ENCODE assay signal across 1 cellular context in the genomic region with DNA sequence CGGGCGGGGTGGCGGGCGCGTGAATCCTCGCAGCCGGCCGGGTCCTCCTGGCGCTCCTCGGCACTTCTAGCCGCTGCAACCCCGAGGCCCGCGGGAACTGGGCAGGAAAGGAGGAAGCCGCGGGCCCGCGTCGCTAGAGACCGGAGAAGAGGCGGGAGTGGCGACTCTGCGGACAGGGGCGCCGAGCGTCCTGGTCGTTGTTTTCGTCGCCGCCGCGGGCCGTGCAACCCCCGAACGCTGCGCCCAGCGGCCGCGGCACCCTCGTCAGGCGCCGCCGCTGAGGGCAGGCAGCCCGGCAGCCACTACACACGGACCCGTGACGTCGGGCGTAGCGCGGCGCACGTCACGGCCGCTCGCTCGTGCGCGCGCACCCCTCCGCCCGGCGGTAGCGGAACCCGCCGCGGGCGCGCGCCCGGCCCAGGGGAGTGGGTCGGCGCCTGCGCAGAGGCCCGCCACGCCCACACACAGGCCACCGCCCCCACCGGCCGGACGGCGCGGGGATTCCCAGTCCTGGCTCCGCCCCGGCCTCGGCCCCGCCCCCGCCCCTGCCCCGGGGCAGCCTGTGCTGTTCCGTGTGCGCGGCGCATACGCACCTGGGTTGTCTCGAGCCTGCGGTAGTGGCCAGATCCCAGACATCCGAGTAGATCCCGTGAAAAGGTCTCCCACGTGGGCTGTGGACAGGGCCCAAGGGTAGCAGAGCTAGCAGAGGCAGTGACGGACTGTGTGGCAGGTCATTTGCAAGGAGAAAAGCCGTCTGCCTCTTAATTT.
TF ChIP-seq lines count a peak whose summit lies in the region.

Gene MAP3K2 (minus strand): TSS at position 321 of the 768 bp plus-strand sequence. CDS start 44,846 bp downstream, outside the sequence.

TF ChIP-seq in K562, 482 proteins besides CTCF, POLR2A, EP300 and RAD21 (continued from another document and continues in another):
- TF ChIP-seq, protein P1, sequence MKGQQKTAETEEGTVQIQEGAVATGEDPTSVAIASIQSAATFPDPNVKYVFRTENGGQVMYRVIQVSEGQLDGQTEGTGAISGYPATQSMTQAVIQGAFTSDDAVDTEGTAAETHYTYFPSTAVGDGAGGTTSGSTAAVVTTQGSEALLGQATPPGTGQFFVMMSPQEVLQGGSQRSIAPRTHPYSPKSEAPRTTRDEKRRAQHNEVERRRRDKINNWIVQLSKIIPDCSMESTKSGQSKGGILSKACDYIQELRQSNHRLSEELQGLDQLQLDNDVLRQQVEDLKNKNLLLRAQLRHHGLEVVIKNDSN (CRISPR knock-in tag; IDR thresholded peaks at IDR 0.05), result peak; percentile 40; the same call in 1 of the 2 replicates
- TF ChIP-seq ILK (tag; IDR thresholded peaks at IDR 0.05; ENCODE audit: borderline replicate concordance, low read depth), result no peak
- TF ChIP-seq XRCC3 (IDR thresholded peaks at IDR 0.05), result no peak
- 0 out of 2 replicates have a peak, but pooled peaks have one; percentile 23 for TF ChIP-seq KDM2B (CRISPR knock-in tag; IDR thresholded peaks at IDR 0.05)
- no peak for TF ChIP-seq HDGF (IDR thresholded peaks at IDR 0.05)
- peak; percentile 56 for TF ChIP-seq TBP (optimal IDR thresholded peaks at IDR 0.05; ENCODE audit: low read depth, low read length)
- TF ChIP-seq MED1 (CRISPR knock-in tag; IDR thresholded peaks at IDR 0.05; ENCODE audit: borderline replicate concordance), result no peak
- TF ChIP-seq ZNF778 (CRISPR knock-in tag; IDR thresholded peaks at IDR 0.05), result no peak
- TF ChIP-seq, protein P2, sequence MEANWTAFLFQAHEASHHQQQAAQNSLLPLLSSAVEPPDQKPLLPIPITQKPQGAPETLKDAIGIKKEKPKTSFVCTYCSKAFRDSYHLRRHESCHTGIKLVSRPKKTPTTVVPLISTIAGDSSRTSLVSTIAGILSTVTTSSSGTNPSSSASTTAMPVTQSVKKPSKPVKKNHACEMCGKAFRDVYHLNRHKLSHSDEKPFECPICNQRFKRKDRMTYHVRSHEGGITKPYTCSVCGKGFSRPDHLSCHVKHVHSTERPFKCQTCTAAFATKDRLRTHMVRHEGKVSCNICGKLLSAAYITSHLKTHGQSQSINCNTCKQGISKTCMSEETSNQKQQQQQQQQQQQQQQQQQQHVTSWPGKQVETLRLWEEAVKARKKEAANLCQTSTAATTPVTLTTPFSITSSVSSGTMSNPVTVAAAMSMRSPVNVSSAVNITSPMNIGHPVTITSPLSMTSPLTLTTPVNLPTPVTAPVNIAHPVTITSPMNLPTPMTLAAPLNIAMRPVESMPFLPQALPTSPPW (CRISPR knock-in tag; IDR thresholded peaks at IDR 0.05), result peak; percentile 87
- no peak for TF ChIP-seq POLR3G (IDR thresholded peaks at IDR 0.05; ENCODE audit: extremely low read depth, insufficient read length, insufficient replicate concordance)
- TF ChIP-seq L3MBTL2 (IDR thresholded peaks at IDR 0.05), result peak; percentile 82
- TF ChIP-seq ADNP (tag; IDR thresholded peaks at IDR 0.05), result no peak
- TF ChIP-seq SRSF1 (IDR thresholded peaks at IDR 0.05; ENCODE audit: low read depth, low read length), result no peak
- no peak for TF ChIP-seq ZKSCAN1 (IDR thresholded peaks at IDR 0.05; ENCODE audit: low read depth, low read length)
- TF ChIP-seq ARID2 (IDR thresholded peaks at IDR 0.05), result no peak
- no peak for TF ChIP-seq ZNF696 (CRISPR knock-in tag; conservative IDR thresholded peaks at IDR 0.05)
- TF ChIP-seq, protein P3, sequence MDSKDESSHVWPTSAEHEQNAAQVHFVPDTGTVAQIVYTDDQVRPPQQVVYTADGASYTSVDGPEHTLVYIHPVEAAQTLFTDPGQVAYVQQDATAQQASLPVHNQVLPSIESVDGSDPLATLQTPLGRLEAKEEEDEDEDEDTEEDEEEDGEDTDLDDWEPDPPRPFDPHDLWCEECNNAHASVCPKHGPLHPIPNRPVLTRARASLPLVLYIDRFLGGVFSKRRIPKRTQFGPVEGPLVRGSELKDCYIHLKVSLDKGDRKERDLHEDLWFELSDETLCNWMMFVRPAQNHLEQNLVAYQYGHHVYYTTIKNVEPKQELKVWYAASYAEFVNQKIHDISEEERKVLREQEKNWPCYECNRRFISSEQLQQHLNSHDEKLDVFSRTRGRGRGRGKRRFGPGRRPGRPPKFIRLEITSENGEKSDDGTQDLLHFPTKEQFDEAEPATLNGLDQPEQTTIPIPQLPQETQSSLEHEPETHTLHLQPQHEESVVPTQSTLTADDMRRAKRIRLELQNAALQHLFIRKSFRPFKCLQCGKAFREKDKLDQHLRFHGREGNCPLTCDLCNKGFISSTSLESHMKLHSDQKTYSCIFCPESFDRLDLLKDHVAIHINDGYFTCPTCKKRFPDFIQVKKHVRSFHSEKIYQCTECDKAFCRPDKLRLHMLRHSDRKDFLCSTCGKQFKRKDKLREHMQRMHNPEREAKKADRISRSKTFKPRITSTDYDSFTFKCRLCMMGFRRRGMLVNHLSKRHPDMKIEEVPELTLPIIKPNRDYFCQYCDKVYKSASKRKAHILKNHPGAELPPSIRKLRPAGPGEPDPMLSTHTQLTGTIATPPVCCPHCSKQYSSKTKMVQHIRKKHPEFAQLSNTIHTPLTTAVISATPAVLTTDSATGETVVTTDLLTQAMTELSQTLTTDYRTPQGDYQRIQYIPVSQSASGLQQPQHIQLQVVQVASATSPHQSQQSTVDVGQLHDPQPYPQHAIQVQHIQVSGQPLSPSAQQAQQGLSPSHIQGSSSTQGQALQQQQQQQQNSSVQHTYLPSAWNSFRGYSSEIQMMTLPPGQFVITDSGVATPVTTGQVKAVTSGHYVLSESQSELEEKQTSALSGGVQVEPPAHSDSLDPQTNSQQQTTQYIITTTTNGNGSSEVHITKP (IDR thresholded peaks at IDR 0.05; ENCODE audit: partially characterized antibody), result no peak
- TF ChIP-seq FOXA3 (CRISPR knock-in tag; conservative IDR thresholded peaks at IDR 0.05 in 1 of 2, IDR thresholded peaks at IDR 0.05 in 1 of 2), result no peak
- TF ChIP-seq ZNF280B (CRISPR knock-in tag; IDR thresholded peaks at IDR 0.05), result no peak
- no peak for TF ChIP-seq ZNF57 (CRISPR knock-in tag; IDR thresholded peaks at IDR 0.05)
- no peak for TF ChIP-seq POLR3A (IDR thresholded peaks at IDR 0.05; ENCODE audit: borderline replicate concordance, extremely low read depth, insufficient read depth, insufficient read length)
- TF ChIP-seq, protein P4, sequence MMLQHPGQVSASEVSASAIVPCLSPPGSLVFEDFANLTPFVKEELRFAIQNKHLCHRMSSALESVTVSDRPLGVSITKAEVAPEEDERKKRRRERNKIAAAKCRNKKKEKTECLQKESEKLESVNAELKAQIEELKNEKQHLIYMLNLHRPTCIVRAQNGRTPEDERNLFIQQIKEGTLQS (IDR thresholded peaks at IDR 0.05), result no peak
- TF ChIP-seq, protein P4 (CRISPR knock-in tag; conservative IDR thresholded peaks at IDR 0.05), result no peak
- TF ChIP-seq IFI16 (CRISPR knock-in tag; IDR thresholded peaks at IDR 0.05), result no peak
- peak; percentile 8; the same call in 1 of the 2 replicates for TF ChIP-seq SP1 (CRISPR knock-in tag; IDR thresholded peaks at IDR 0.05)
- TF ChIP-seq, protein P5, sequence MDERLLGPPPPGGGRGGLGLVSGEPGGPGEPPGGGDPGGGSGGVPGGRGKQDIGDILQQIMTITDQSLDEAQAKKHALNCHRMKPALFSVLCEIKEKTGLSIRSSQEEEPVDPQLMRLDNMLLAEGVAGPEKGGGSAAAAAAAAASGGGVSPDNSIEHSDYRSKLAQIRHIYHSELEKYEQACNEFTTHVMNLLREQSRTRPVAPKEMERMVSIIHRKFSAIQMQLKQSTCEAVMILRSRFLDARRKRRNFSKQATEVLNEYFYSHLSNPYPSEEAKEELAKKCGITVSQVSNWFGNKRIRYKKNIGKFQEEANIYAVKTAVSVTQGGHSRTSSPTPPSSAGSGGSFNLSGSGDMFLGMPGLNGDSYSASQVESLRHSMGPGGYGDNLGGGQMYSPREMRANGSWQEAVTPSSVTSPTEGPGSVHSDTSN (CRISPR knock-in tag; IDR thresholded peaks at IDR 0.05; ENCODE audit: low read depth), result no peak
- TF ChIP-seq, protein P5 (tag; conservative IDR thresholded peaks at IDR 0.05; ENCODE audit: low read depth), result no peak
- no peak for TF ChIP-seq CUX1 (CRISPR knock-in tag; IDR thresholded peaks at IDR 0.05)
- TF ChIP-seq RFX7 (CRISPR knock-in tag; IDR thresholded peaks at IDR 0.05), result no peak
- no peak for TF ChIP-seq KDM4B (IDR thresholded peaks at IDR 0.05; ENCODE audit: borderline replicate concordance in 2 of 2, low read depth in 1 of 2)
- no peak for TF ChIP-seq ZNF212 (CRISPR knock-in tag; IDR thresholded peaks at IDR 0.05)
- TF ChIP-seq ZFP1 (CRISPR knock-in tag; IDR thresholded peaks at IDR 0.05), result no peak
- no peak for TF ChIP-seq HLTF (IDR thresholded peaks at IDR 0.05)
- no peak for TF ChIP-seq ZNF165 (CRISPR knock-in tag; IDR thresholded peaks at IDR 0.05; ENCODE audit: borderline replicate concordance)
- TF ChIP-seq TEAD2 (tag; IDR thresholded peaks at IDR 0.05), result no peak
- TF ChIP-seq CREB3L1 (IDR thresholded peaks at IDR 0.05; ENCODE audit: borderline replicate concordance, low read depth), result no peak
- no peak for TF ChIP-seq ELF4 (CRISPR knock-in tag; IDR thresholded peaks at IDR 0.05)
- TF ChIP-seq TARDBP (IDR thresholded peaks at IDR 0.05), result peak; percentile 68; the same call in 1 of the 2 replicates
- no peak for TF ChIP-seq ZNF124 (CRISPR knock-in tag; IDR thresholded peaks at IDR 0.05)
- TF ChIP-seq ZEB2 (IDR thresholded peaks at IDR 0.05), result no peak
